17 cellular contexts compared by ENCODE assay signal in the genomic region with DNA sequence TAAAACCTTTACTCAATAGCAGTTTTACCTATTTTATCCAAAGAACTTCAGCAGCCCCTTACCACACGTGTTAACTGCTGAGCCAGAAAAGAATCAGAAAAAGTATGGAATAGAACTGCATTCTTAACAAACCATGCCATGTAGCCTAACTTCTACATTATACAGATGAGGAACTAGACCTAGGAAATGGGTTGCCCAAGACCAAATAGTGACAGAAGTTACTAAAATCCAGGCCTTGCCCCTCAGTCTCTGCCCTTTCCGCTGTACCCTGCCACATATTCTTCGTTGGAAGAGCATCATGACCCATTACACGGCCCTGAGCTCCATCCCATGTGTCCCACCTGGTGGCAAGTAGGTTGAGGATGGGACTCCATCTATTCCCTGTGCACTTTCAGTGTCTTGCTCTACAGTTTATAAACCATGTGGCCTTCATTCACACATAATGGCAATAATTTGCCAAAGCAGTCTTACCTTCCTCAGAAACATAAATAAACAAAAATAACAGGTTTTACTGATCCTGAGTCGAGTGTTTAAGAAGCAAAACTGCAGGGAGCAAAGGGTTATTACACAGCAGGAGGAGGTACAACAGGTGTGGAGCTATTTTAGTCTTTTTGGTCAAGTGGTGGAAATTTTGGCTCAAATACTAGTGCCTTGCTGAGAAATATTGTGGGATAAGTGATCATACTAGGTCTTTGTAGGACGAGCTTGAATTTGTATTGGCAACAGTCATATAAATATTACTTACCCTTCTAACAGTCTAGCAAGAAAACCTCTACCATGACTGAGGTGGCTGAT.
"Had no signal": no experiment of that assay in that cellular context is flagged by ENCODE, and none has a peak within 500 bp of the region (broad histone marks: within the 10 kb centered on the region; RNA-seq: fewer than 3 reads in every experiment).

No MANE protein-coding gene starts in this region.

- H3K4me3 Mint-ChIP-seq: activated CD4-positive, alpha-beta T cell treated with anti-CD3 and anti-CD28 coated beads for 36 hours; activated CD8-positive, alpha-beta T cell treated with anti-CD3 and anti-CD28 coated beads, Interleukin-2, amount 10 ng/mL, durations not matched to agents 7 days and 5 days; activated naive CD4-positive, alpha-beta T cell treated with anti-CD3 and anti-CD28 coated beads, Interleukin-2, amount 10 ng/mL, durations not matched to agents 7 days and 5 days; activated T-helper 17 cell treated with anti-CD3 and anti-CD28 coated beads, Interleukin-2, amount 50 U/mL, for 72 hours; dendritic cell treated with granulocyte-macrophage colony-stimulating factor and Interleukin-4, amounts not matched to agents 40 ng/mL and 50 ng/mL, for 4 days; naive thymus-derived CD4-positive, alpha-beta T cell had no signal

- H3K9me3 Mint-ChIP-seq: activated naive CD4-positive, alpha-beta T cell treated with anti-CD3 and anti-CD28 coated beads, Interleukin-2, amount 10 ng/mL, durations not matched to agents 7 days and 5 days; activated T-helper 17 cell treated with anti-CD3 and anti-CD28 coated beads, Interleukin-2, amount 50 U/mL, for 72 hours; dendritic cell treated with granulocyte-macrophage colony-stimulating factor and Interleukin-4, amounts not matched to agents 40 ng/mL and 50 ng/mL, for 4 days; naive thymus-derived CD4-positive, alpha-beta T cell had no signal

- H3K27me3 Mint-ChIP-seq: activated CD4-positive, alpha-beta T cell treated with anti-CD3 and anti-CD28 coated beads for 36 hours; activated naive CD4-positive, alpha-beta T cell treated with anti-CD3 and anti-CD28 coated beads, Interleukin-2, amount 10 ng/mL, durations not matched to agents 7 days and 5 days; activated T-helper 17 cell treated with anti-CD3 and anti-CD28 coated beads, Interleukin-2, amount 50 U/mL, for 72 hours; dendritic cell treated with granulocyte-macrophage colony-stimulating factor and Interleukin-4, amounts not matched to agents 40 ng/mL and 50 ng/mL, for 4 days; naive thymus-derived CD4-positive, alpha-beta T cell had no signal

- H3K4me1 ChIP-seq: adrenal gland, right atrium auricular region had no signal

- H3K4me3 ChIP-seq: adrenal gland, lung, right atrium auricular region, skin epidermis had no signal

- ATAC-seq: activated CD4-positive, alpha-beta T cell treated with anti-CD3 and anti-CD28 coated beads for 36 hours; activated CD8-positive, alpha-beta T cell treated with anti-CD3 and anti-CD28 coated beads, Interleukin-2, amount 10 ng/mL, durations not matched to agents 7 days and 5 days; activated T-helper 17 cell treated with anti-CD3 and anti-CD28 coated beads, Interleukin-2, amount 50 U/mL, for 72 hours; naive thymus-derived CD4-positive, alpha-beta T cell had no signal

- H3K9me3 ChIP-seq: adrenal gland, right atrium auricular region had no signal

- DNase-seq: activated CD4-positive, alpha-beta T cell treated with anti-CD3 and anti-CD28 coated beads for 36 hours; activated CD8-positive, alpha-beta memory T cell treated with anti-CD3 and anti-CD28 coated beads, Interleukin-2, amount 50 U/mL, for 48 hours; activated CD8-positive, alpha-beta T cell treated with anti-CD3 and anti-CD28 coated beads, Interleukin-2, amount 10 ng/mL, durations not matched to agents 7 days and 5 days; activated naive CD4-positive, alpha-beta T cell treated with anti-CD3 and anti-CD28 coated beads, Interleukin-2, amount 10 ng/mL, durations not matched to agents 7 days and 5 days; adrenal gland; central memory CD4-positive, alpha-beta T cell; hippocampal formation; naive thymus-derived CD4-positive, alpha-beta T cell; posterior cingulate gyrus; stimulated activated CD4-positive, alpha-beta T cell treated with anti-CD3 and anti-CD28 coated beads, Interleukin-4, amount 100 ng/mL, for 4 hours; T-helper 9 cell had no signal

- H3K27ac ChIP-seq: adrenal gland, right atrium auricular region, skin epidermis, VCaP had no signal

- H3K27me3 ChIP-seq: adrenal gland, right atrium auricular region had no signal

- H3K27ac Mint-ChIP-seq: activated CD4-positive, alpha-beta T cell treated with anti-CD3 and anti-CD28 coated beads for 36 hours; activated CD8-positive, alpha-beta T cell treated with anti-CD3 and anti-CD28 coated beads, Interleukin-2, amount 10 ng/mL, durations not matched to agents 7 days and 5 days; activated naive CD4-positive, alpha-beta T cell treated with anti-CD3 and anti-CD28 coated beads, Interleukin-2, amount 10 ng/mL, durations not matched to agents 7 days and 5 days; dendritic cell treated with granulocyte-macrophage colony-stimulating factor and Interleukin-4, amounts not matched to agents 40 ng/mL and 50 ng/mL, for 4 days; naive thymus-derived CD4-positive, alpha-beta T cell had no signal
